8 cellular contexts compared by ENCODE assay signal in genomic region chr1:6603424-6603850, GRCh38. TPM values are rescaled to one million over a fixed set of nuclear protein-coding genes. Genes with fewer than 3 reads are reported as not detected.
DNase-seq lines count a peak whose midpoint lies in the region; ATAC-seq and TF ChIP-seq lines count a peak whose summit lies in the region.

No MANE protein-coding gene starts in this region.

- intact Hi-C loops in posterior vena cava (cut with DNase I), result no loop called here

- H3K27ac ChIP-seq in cardiac muscle cell, result peak overlapping the region; percentile 99

- ATAC-seq in HG02759 (IDR thresholded peaks at IDR 0.05; ENCODE audit: unreplicated experiment), result peak; percentile 18

- DNase-seq in GM06990 (ENCODE audit: extremely low read depth, insufficient read length), result peak; percentile 67
- peak; percentile 82 for DNase-seq in RPMI7951 (ENCODE audit: low read depth)
- DNase-seq in activated naive CD4-positive, alpha-beta T cell treated with anti-CD3 and anti-CD28 coated beads, Interleukin-2, amount 50 U/mL, for 16 hours, result peak; percentile 60
- peak; percentile 65 to 84 for DNase-seq in cardiac muscle cell (ENCODE audit: low read depth in 1 of 2, low spot score in 1 of 2)
- peak; percentile 90 for DNase-seq in posterior vena cava (ENCODE audit: low spot score)
- no peak for DNase-seq in NCI-H187 (lab: John Stamatoyannopoulos, UW)
- no peak for DNase-seq in GM03348 (ENCODE audit: low spot score)

- TF ChIP-seq CTCF in GM06990 (IDR thresholded peaks at IDR 0.05; ENCODE audit: insufficient read depth, low read length, poor library complexity, severe bottlenecking), result no peak
- TF ChIP-seq CTCF in cardiac muscle cell (IDR thresholded peaks at IDR 0.05; ENCODE audit: low read depth, low read length), result no peak

- H3K27me3 ChIP-seq in GM06990 (replicated peaks; ENCODE audit: control insufficient read depth, insufficient read depth, low read length) (no peaks in the 10 kb centered on the region), cardiac muscle cell (no peaks in the 10 kb centered on the region)

- H3K4me1 ChIP-seq in cardiac muscle cell (ENCODE audit: low read depth), result peaks cover 35% of the 10 kb centered on the region

- H3K9me3 ChIP-seq in cardiac muscle cell (ENCODE audit: low read depth), result no peaks in the 10 kb centered on the region

- peak overlapping the region; percentile 86 for H3K4me3 ChIP-seq in GM06990 (replicated peaks; ENCODE audit: low read depth, low read length)
- peak overlapping the region; percentile 57 for H3K4me3 ChIP-seq in cardiac muscle cell

- H3K36me3 ChIP-seq in GM06990 (ENCODE audit: control insufficient read depth, insufficient read depth, low read length) (peaks cover 2% of the 10 kb centered on the region), cardiac muscle cell (no peaks in the 10 kb centered on the region)

RNA-seq across cellular contexts. Expression of gene KLHL21, which starts 0.8 kb away (rescaled TPM):
- total RNA-seq in RPMI7951 (2014; rRNA removed; shearing (Covaris generic)), result 11.1 and 14.6 TPM in 2 replicates
- 62.7 and 90.5 TPM in 2 replicates for total RNA-seq in cardiac muscle cell
- polyA plus RNA-seq in cardiac muscle cell, result 37.3 and 40.6 TPM in 2 replicates
- total RNA-seq in posterior vena cava, result 10 to 100 TPM; 25.5 to 31.7 TPM

RNA-seq across cellular contexts. Expression of gene PHF13, which starts 10.1 kb away (rescaled TPM):
- 10.7 and 11.2 TPM in 2 replicates for total RNA-seq in RPMI7951 (2014; rRNA removed; shearing (Covaris generic))
- total RNA-seq in cardiac muscle cell (20.6 and 31.6 TPM in 2 replicates), posterior vena cava (10 to 100 TPM; 11.6 to 13.8 TPM)
- 16.8 and 25.9 TPM in 2 replicates for polyA plus RNA-seq in cardiac muscle cell

RNA-seq across cellular contexts. Expression of gene THAP3, which starts 21.2 kb away (rescaled TPM):
- 29.9 and 30.8 TPM in 2 replicates for total RNA-seq in RPMI7951 (2014; rRNA removed; shearing (Covaris generic))
- 46.0 and 55.5 TPM in 2 replicates for total RNA-seq in cardiac muscle cell
- polyA plus RNA-seq in cardiac muscle cell, result 35.1 and 43.7 TPM in 2 replicates
- total RNA-seq in posterior vena cava, result 10 to 100 TPM in 1 of 2 donors, 1 to 10 TPM in 1; 9.9 to 10.5 TPM

RNA-seq across cellular contexts. Expression of gene ZBTB48, which starts 23.6 kb away (rescaled TPM):
- 11.4 and 15.6 TPM in 2 replicates for total RNA-seq in RPMI7951 (2014; rRNA removed; shearing (Covaris generic))
- 38.5 and 46.3 TPM in 2 replicates for total RNA-seq in cardiac muscle cell
- polyA plus RNA-seq in cardiac muscle cell, result 22.4 and 28.8 TPM in 2 replicates
- 10 to 100 TPM; 18.6 to 19.5 TPM for total RNA-seq in posterior vena cava

RNA-seq across cellular contexts. Expression of gene TAS1R1, which starts 48.3 kb away (rescaled TPM):
- 0.20 TPM in 1 of 2 replicates, not detected in the other for total RNA-seq in RPMI7951 (2014; rRNA removed; shearing (Covaris generic))
- total RNA-seq in cardiac muscle cell (not detected in 2 replicates), posterior vena cava (not detected)
- polyA plus RNA-seq in cardiac muscle cell, result 0.17 TPM in 1 of 2 replicates, not detected in the other

Comparison
In these comparisons a context has a peak if more than half of its experiments do, and no peak if none do; other contexts are left out.
1. DNase-seq: peak in GM06990 (single experiment), RPMI7951 (single experiment), activated naive CD4-positive, alpha-beta T cell treated with anti-CD3 and anti-CD28 coated beads, Interleukin-2, amount 50 U/mL, for 16 hours (single experiment), cardiac muscle cell (2 of 2) and posterior vena cava (single experiment); none in NCI-H187 (0 of 2) and GM03348 (single experiment).